19 cellular contexts compared by ENCODE assay signal in the genomic region with DNA sequence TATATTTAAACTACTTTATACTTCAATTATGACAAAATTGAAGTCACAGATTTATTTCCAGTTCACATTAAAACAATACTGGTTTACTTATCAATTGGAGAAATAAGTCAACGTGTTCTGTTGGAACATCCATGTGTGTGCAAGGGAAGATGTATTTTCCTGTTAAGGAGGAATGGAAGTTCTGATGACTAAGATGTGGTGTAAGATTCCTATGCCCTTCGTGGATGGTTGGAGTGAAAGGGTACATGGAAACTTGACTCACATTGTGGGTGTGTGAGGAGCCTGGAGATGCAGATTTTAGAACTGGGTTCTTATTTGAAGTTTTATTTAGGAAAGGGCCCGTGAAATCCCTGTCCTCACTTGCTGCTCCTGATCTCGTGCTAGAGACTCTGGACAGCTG.
"Had no signal": no experiment of that assay in that cellular context is flagged by ENCODE, and none has a peak within 500 bp of the region (broad histone marks: within the 10 kb centered on the region; RNA-seq: fewer than 3 reads in every experiment).

No MANE protein-coding gene starts in this region.

- H3K4me1 Mint-ChIP-seq: activated naive CD4-positive, alpha-beta T cell treated with anti-CD3 and anti-CD28 coated beads, Interleukin-2, amount 10 ng/mL, durations not matched to agents 7 days and 5 days; activated T-helper 17 cell treated with anti-CD3 and anti-CD28 coated beads, Interleukin-2, amount 50 U/mL, for 72 hours; brain; neural progenitor cell had no signal

- H3K4me3 ChIP-seq: dorsolateral prefrontal cortex, esophagus muscularis mucosa, gastrocnemius medialis, heart right ventricle, neural progenitor cell, pancreas, tibial nerve had no signal

- H3K36me3 ChIP-seq: esophagus muscularis mucosa, gastrocnemius medialis, heart right ventricle, neural progenitor cell, pancreas, tibial nerve had no signal

- H3K9me3 Mint-ChIP-seq: activated T-helper 17 cell treated with anti-CD3 and anti-CD28 coated beads, Interleukin-2, amount 50 U/mL, for 72 hours had no signal

- H3K36me3 Mint-ChIP-seq: activated naive CD4-positive, alpha-beta T cell treated with anti-CD3 and anti-CD28 coated beads, Interleukin-2, amount 10 ng/mL, durations not matched to agents 7 days and 5 days; brain; neural progenitor cell had no signal

- H2AFZ ChIP-seq: neural progenitor cell had no signal

- H3K27ac ChIP-seq: esophagus muscularis mucosa, gastrocnemius medialis, heart right ventricle, neural progenitor cell, pancreas, tibial nerve had no signal

- H3K4me3 Mint-ChIP-seq: activated naive CD4-positive, alpha-beta T cell treated with anti-CD3 and anti-CD28 coated beads, Interleukin-2, amount 10 ng/mL, durations not matched to agents 7 days and 5 days; activated T-helper 17 cell treated with anti-CD3 and anti-CD28 coated beads, Interleukin-2, amount 50 U/mL, for 72 hours; brain; neural progenitor cell had no signal

- H3K27me3 ChIP-seq: dorsolateral prefrontal cortex, esophagus muscularis mucosa, gastrocnemius medialis, heart right ventricle, neural progenitor cell, pancreas, tibial nerve had no signal

- H3K4me1 ChIP-seq: esophagus muscularis mucosa, gastrocnemius medialis, heart right ventricle, neural progenitor cell, pancreas, tibial nerve had no signal

- H3K27me3 Mint-ChIP-seq: activated naive CD4-positive, alpha-beta T cell treated with anti-CD3 and anti-CD28 coated beads, Interleukin-2, amount 10 ng/mL, durations not matched to agents 7 days and 5 days; activated T-helper 17 cell treated with anti-CD3 and anti-CD28 coated beads, Interleukin-2, amount 50 U/mL, for 72 hours had no signal

- H3K4me2 ChIP-seq: neural progenitor cell had no signal

- H3K27ac Mint-ChIP-seq: activated naive CD4-positive, alpha-beta T cell treated with anti-CD3 and anti-CD28 coated beads, Interleukin-2, amount 10 ng/mL, durations not matched to agents 7 days and 5 days; activated T-helper 17 cell treated with anti-CD3 and anti-CD28 coated beads, Interleukin-2, amount 50 U/mL, for 72 hours; brain; neural progenitor cell had no signal

- H3K9me3 ChIP-seq: esophagus muscularis mucosa, gastrocnemius medialis, pancreas, tibial nerve had no signal

- H3K9ac ChIP-seq: neural progenitor cell had no signal

- DNase-seq: activated CD4-positive, alpha-beta T cell treated with anti-CD3 and anti-CD28 coated beads, Interleukin-2, amount 50 U/mL, for 1 hour; activated CD4-positive, CD25-positive, alpha-beta regulatory T cell; activated naive CD4-positive, alpha-beta T cell treated with anti-CD3 and anti-CD28 coated beads, Interleukin-2, amount 10 ng/mL, durations not matched to agents 7 days and 5 days; activated T-cell treated with anti-CD3 and anti-CD28 coated beads for 4 hours; amniotic stem cell; gastrocnemius medialis; heart right ventricle; kidney; left ventricle myocardium superior; pancreas; retina; small intestine; T-helper 2 cell had no signal
